In genomic region chr17:57465551-57465950, GRCh38 we compare ENCODE assay signal across 1 cellular context.
TF ChIP-seq lines count a peak whose summit lies in the region.

No MANE protein-coding gene starts in this region.

TF ChIP-seq in GM23338, 12 proteins besides CTCF, POLR2A, EP300 and RAD21 (continued from another document):
- TF ChIP-seq, protein P1, sequence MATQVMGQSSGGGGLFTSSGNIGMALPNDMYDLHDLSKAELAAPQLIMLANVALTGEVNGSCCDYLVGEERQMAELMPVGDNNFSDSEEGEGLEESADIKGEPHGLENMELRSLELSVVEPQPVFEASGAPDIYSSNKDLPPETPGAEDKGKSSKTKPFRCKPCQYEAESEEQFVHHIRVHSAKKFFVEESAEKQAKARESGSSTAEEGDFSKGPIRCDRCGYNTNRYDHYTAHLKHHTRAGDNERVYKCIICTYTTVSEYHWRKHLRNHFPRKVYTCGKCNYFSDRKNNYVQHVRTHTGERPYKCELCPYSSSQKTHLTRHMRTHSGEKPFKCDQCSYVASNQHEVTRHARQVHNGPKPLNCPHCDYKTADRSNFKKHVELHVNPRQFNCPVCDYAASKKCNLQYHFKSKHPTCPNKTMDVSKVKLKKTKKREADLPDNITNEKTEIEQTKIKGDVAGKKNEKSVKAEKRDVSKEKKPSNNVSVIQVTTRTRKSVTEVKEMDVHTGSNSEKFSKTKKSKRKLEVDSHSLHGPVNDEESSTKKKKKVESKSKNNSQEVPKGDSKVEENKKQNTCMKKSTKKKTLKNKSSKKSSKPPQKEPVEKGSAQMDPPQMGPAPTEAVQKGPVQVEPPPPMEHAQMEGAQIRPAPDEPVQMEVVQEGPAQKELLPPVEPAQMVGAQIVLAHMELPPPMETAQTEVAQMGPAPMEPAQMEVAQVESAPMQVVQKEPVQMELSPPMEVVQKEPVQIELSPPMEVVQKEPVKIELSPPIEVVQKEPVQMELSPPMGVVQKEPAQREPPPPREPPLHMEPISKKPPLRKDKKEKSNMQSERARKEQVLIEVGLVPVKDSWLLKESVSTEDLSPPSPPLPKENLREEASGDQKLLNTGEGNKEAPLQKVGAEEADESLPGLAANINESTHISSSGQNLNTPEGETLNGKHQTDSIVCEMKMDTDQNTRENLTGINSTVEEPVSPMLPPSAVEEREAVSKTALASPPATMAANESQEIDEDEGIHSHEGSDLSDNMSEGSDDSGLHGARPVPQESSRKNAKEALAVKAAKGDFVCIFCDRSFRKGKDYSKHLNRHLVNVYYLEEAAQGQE (IDR thresholded peaks at IDR 0.05; ENCODE audit: unreplicated experiment): no peak
- TF ChIP-seq ZNF114 (CRISPR knock-in tag; IDR thresholded peaks at IDR 0.05) (no peak), ETS1 (IDR thresholded peaks at IDR 0.05) (no peak), JUNB (IDR thresholded peaks at IDR 0.05; ENCODE audit: unreplicated experiment) (no peak)
